21 cellular contexts compared by ENCODE assay signal in genomic region chr5:140764177-140765020, GRCh38. TPM values are rescaled to one million over a fixed set of nuclear protein-coding genes. Genes with fewer than 3 reads are reported as not detected.
"Had no signal": no experiment of that assay in that cellular context is flagged by ENCODE, and none has a peak within 500 bp of the region (broad histone marks: within the 10 kb centered on the region; RNA-seq: fewer than 3 reads in every experiment).

No MANE protein-coding gene starts in this region.

- H3K4me1 ChIP-seq: heart left ventricle, spleen had no signal

- H3K27ac ChIP-seq: coronary artery, heart left ventricle, spleen, thoracic aorta had no signal

- H3K36me3 ChIP-seq: heart left ventricle, spleen, thoracic aorta had no signal

- FAIRE-seq: frontal cortex had no signal

- H3K27me3 ChIP-seq: heart left ventricle, spleen had no signal

- DNase-seq: activated CD4-positive, CD25-positive, alpha-beta regulatory T cell treated with anti-CD3 and anti-CD28 coated beads, Interleukin-2, amount 50 U/mL, for 72 hours; activated naive CD4-positive, alpha-beta T cell treated with anti-CD3 and anti-CD28 coated beads for 36 hours; effector CD4-positive, alpha-beta T cell; heart left ventricle; left cardiac atrium; midbrain; spleen had no signal

- H3K4me3 ChIP-seq: coronary artery, heart left ventricle, lung, spleen, thoracic aorta had no signal

- ATAC-seq: activated T-helper 17 cell treated with anti-CD3 and anti-CD28 coated beads, Interleukin-2, amount 50 U/mL, for 72 hours; heart left ventricle; left cardiac atrium; sciatic nerve had no signal

RNA-seq across cellular contexts. Expression of gene PCDHA1, which starts 21.5 kb away (rescaled TPM):
- total RNA-seq: activated CD8-positive, alpha-beta memory T cell treated with anti-CD3 and anti-CD28 coated beads for 36 hours; activated naive CD4-positive, alpha-beta T cell treated with anti-CD3 and anti-CD28 coated beads for 36 hours; activated T-helper 17 cell treated with anti-CD3 and anti-CD28 coated beads, Interleukin-2, amount 50 U/mL, for 72 hours; left cardiac atrium; lung; myocyte; neural crest cell; osteocyte; pulmonary artery endothelial cell; sciatic nerve; spleen; T-helper 1 cell treated with Interleukin-12 subunit alpha and Interleukin-12 subunit beta and Interleukin-4 antibody, amounts not matched to agents 30 ng/mL and 1 ng/mL, for 36 hours; thoracic aorta; ureter had no signal
- polyA plus RNA-seq: heart left ventricle had no signal

RNA-seq across cellular contexts. Expression of gene PCDHA2, which starts 30.3 kb away (rescaled TPM):
- total RNA-seq: activated CD8-positive, alpha-beta memory T cell treated with anti-CD3 and anti-CD28 coated beads for 36 hours; activated naive CD4-positive, alpha-beta T cell treated with anti-CD3 and anti-CD28 coated beads for 36 hours; activated T-helper 17 cell treated with anti-CD3 and anti-CD28 coated beads, Interleukin-2, amount 50 U/mL, for 72 hours; cardiac septum; left cardiac atrium; myocyte; T-helper 1 cell treated with Interleukin-12 subunit alpha and Interleukin-12 subunit beta and Interleukin-4 antibody, amounts not matched to agents 30 ng/mL and 1 ng/mL, for 36 hours; ureter had no signal

RNA-seq across cellular contexts. Expression of gene PCDHA3, which starts 36.5 kb away (rescaled TPM):
- total RNA-seq: activated CD8-positive, alpha-beta memory T cell treated with anti-CD3 and anti-CD28 coated beads for 36 hours; activated naive CD4-positive, alpha-beta T cell treated with anti-CD3 and anti-CD28 coated beads for 36 hours; activated T-helper 17 cell treated with anti-CD3 and anti-CD28 coated beads, Interleukin-2, amount 50 U/mL, for 72 hours; T-helper 1 cell treated with Interleukin-12 subunit alpha and Interleukin-12 subunit beta and Interleukin-4 antibody, amounts not matched to agents 30 ng/mL and 1 ng/mL, for 36 hours had no signal

RNA-seq across cellular contexts. Expression of gene PCDHA4, which starts 42.5 kb away (rescaled TPM):
- total RNA-seq: activated CD8-positive, alpha-beta memory T cell treated with anti-CD3 and anti-CD28 coated beads for 36 hours; activated naive CD4-positive, alpha-beta T cell treated with anti-CD3 and anti-CD28 coated beads for 36 hours; activated T-helper 17 cell treated with anti-CD3 and anti-CD28 coated beads, Interleukin-2, amount 50 U/mL, for 72 hours; T-helper 1 cell treated with Interleukin-12 subunit alpha and Interleukin-12 subunit beta and Interleukin-4 antibody, amounts not matched to agents 30 ng/mL and 1 ng/mL, for 36 hours had no signal

RNA-seq across cellular contexts. Expression of gene PCDHA5, which starts 57.0 kb away (rescaled TPM):
- total RNA-seq: activated CD8-positive, alpha-beta memory T cell treated with anti-CD3 and anti-CD28 coated beads for 36 hours; activated naive CD4-positive, alpha-beta T cell treated with anti-CD3 and anti-CD28 coated beads for 36 hours; activated T-helper 17 cell treated with anti-CD3 and anti-CD28 coated beads, Interleukin-2, amount 50 U/mL, for 72 hours; T-helper 1 cell treated with Interleukin-12 subunit alpha and Interleukin-12 subunit beta and Interleukin-4 antibody, amounts not matched to agents 30 ng/mL and 1 ng/mL, for 36 hours had no signal
